Comparison of ENCODE assay signal across 11 cellular contexts in genomic region chr1:119318466-119319309, GRCh38. TPM values are rescaled to one million over a fixed set of nuclear protein-coding genes. Genes with fewer than 3 reads are reported as not detected.
A peak's percentile ranks its signal among the peaks of the same experiment; 100 is the strongest.
DNase-seq lines count a peak whose midpoint lies in the region; ATAC-seq lines count a peak whose summit lies in the region.
"Had no signal": no experiment of that assay in that cellular context is flagged by ENCODE, and none has a peak within 500 bp of the region (broad histone marks: within the 10 kb centered on the region; RNA-seq: fewer than 3 reads in every experiment).

No MANE protein-coding gene starts in this region.

- DNase-seq in H4 (ENCODE audit: low spot score) = no peak
- no peak for DNase-seq in activated effector memory CD4-positive, alpha-beta T cell treated with Interleukin-2 at 50 U/mL for 16 hours
- no peak for DNase-seq in UCSD-AML1 (lab: John Stamatoyannopoulos, UW; ENCODE audit: unreplicated experiment)
- DNase-seq in HT-29 (ENCODE audit: low spot score) = no peak
- DNase-seq: amygdala, T-cell had no signal

- ATAC-seq in GM18499 (IDR thresholded peaks at IDR 0.05; ENCODE audit: insufficient read depth, unreplicated experiment) (peak; percentile 72), GM19351 (IDR thresholded peaks at IDR 0.05; ENCODE audit: unreplicated experiment) (peak; percentile 86), HG02870 (IDR thresholded peaks at IDR 0.05; ENCODE audit: unreplicated experiment) (peak; percentile 80), HG03571 (IDR thresholded peaks at IDR 0.05; ENCODE audit: unreplicated experiment) (peak; percentile 68)
- ATAC-seq: T-cell had no signal

RNA-seq across cellular contexts. Expression of gene HAO2, which starts 49.9 kb away (rescaled TPM):
- not detected in 2 replicates for total RNA-seq in H4 (2014; rRNA removed; shearing (Covaris generic))
- not detected in 2 replicates for total RNA-seq in HT-29 (2014; rRNA removed; shearing (Covaris generic))
- total RNA-seq: right atrium auricular region, T-cell had no signal
